10 cellular contexts compared by ENCODE assay signal in the genomic region with DNA sequence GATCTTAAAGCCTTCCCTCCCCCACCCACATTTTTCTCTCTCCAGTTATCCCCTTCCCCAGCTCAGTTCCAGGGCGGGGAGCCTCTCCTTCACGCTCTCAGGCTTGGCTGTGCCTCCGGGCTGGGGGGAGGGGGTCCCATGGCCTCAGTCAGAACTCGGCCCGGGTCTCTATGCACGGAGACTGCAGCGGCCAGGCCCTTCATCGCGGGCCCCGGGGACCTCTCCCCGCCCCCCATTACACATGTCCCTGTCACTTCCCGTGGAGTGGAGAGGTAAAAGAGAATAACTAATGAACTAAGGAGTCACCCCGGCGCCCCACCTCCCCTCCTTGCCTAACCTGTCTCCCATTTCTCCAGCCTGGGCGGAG. TPM values are rescaled to one million over a fixed set of nuclear protein-coding genes. Genes with fewer than 3 reads are reported as not detected.
DNase-seq lines count a peak whose midpoint lies in the region; ATAC-seq and TF ChIP-seq lines count a peak whose summit lies in the region.
"Had no signal": no experiment of that assay in that cellular context is flagged by ENCODE, and none has a peak within 500 bp of the region (broad histone marks: within the 10 kb centered on the region; RNA-seq: fewer than 3 reads in every experiment).

No MANE protein-coding gene starts in this region.

- intact Hi-C loops in Caco-2 (cut with micrococcal nuclease; ENCODE audit: unreplicated experiment), result no loop called here
- intact Hi-C loops in psoas muscle (cut with DNase I), result no loop called here

- peak overlapping the region; percentile 66 for H3K4me3 Mint-ChIP-seq in Caco-2 (ENCODE audit: unreplicated experiment)

- POLR2A ChIA-PET in Caco-2 (lab: Charles Lee), result no interaction called here

- TF ChIP-seq CTCF in Caco-2 (IDR thresholded peaks at IDR 0.05; ENCODE audit: insufficient read depth in 1 of 2, low read depth in 1 of 2, low read length in 1 of 2, severe bottlenecking in 1 of 2, unreplicated experiment in 1 of 2), result no peak
- TF ChIP-seq CTCF in psoas muscle (IDR thresholded peaks at IDR 0.05), result no peak

- no TSS peak for BruUV-seq in Caco-2 (replicated peaks; lab: Mats Ljungman, UMichigan)

- CTCF ChIA-PET in Caco-2 (lab: Charles Lee), result no interaction called here

- H3K4me1 ChIP-seq in Caco-2 (peaks cover 5% of the 10 kb centered on the region; the same call in 1 of the 2 replicates), NT2/D1 (ENCODE audit: insufficient read depth, insufficient read length) (peaks cover 3% of the 10 kb centered on the region), psoas muscle (peaks cover 5% of the 10 kb centered on the region)

- ATAC-seq in psoas muscle (no peak), GM21360 (IDR thresholded peaks at IDR 0.05; ENCODE audit: unreplicated experiment) (no peak)

- H3K4me3 ChIP-seq in Caco-2 (ENCODE audit: low read depth, low read length), result no peak overlapping the region
- peak overlapping the region; percentile 77 for H3K4me3 ChIP-seq in NT2/D1 (ENCODE audit: insufficient read length, low read depth)
- no peak overlapping the region for H3K4me3 ChIP-seq in psoas muscle

- peaks cover 17% of the 10 kb centered on the region for H3K36me3 Mint-ChIP-seq in Caco-2 (ENCODE audit: insufficient read depth, unreplicated experiment)

- H3K27me3 Mint-ChIP-seq in Caco-2 (ENCODE audit: insufficient read depth, unreplicated experiment), result peaks cover 4% of the 10 kb centered on the region

- no peak overlapping the region for H3K27ac Mint-ChIP-seq in Caco-2 (ENCODE audit: unreplicated experiment)

- WGBS in psoas muscle, 3 donors, result 49 to 68% (median 53%) methylated on average over 4 to 15 of the region's 15 CpGs

- peak overlapping the region; percentile 86 for H3K9ac ChIP-seq in NT2/D1 (ENCODE audit: insufficient read length, low read depth)

- no peaks in the 10 kb centered on the region for H3K36me3 ChIP-seq in Caco-2 (ENCODE audit: control insufficient read depth, insufficient read depth, low read length)
- peaks cover 16% of the 10 kb centered on the region for H3K36me3 ChIP-seq in NT2/D1 (ENCODE audit: insufficient read depth, insufficient read length, low read length)
- peaks cover 3 to 12% of the 10 kb centered on the region in 2 donors for H3K36me3 ChIP-seq in psoas muscle (ENCODE audit: insufficient read depth in 1 of 2, low read depth in 1 of 2)

- H3K27ac ChIP-seq in epithelial cell of prostate (peak overlapping the region; percentile 80), psoas muscle (peak overlapping the region; percentile 79)

- H3K9me3 ChIP-seq in Caco-2 (no peaks in the 10 kb centered on the region), NT2/D1 (ENCODE audit: insufficient read depth, low read length) (no peaks in the 10 kb centered on the region), psoas muscle (peaks cover 2% of the 10 kb centered on the region)
- H3K9me3 ChIP-seq: HAP-1 had no signal

- H3K4me1 Mint-ChIP-seq in Caco-2 (ENCODE audit: low read depth, unreplicated experiment), result peaks cover 21% of the 10 kb centered on the region

- H3K9me3 Mint-ChIP-seq in Caco-2 (ENCODE audit: unreplicated experiment), result no peaks in the 10 kb centered on the region

- H3K27me3 ChIP-seq in Caco-2 (replicated peaks; ENCODE audit: control insufficient read depth, insufficient read depth, low read length), result no peaks in the 10 kb centered on the region
- H3K27me3 ChIP-seq in NT2/D1 (ENCODE audit: insufficient read depth, insufficient read length), result no peaks in the 10 kb centered on the region
- no peaks in the 10 kb centered on the region for H3K27me3 ChIP-seq in psoas muscle (ENCODE audit: insufficient read depth in 3 of 3, low read length in 2 of 3)

- no peak for DNase-seq in Caco-2
- DNase-seq in NT2/D1 (ENCODE audit: low read depth, low spot score), result no peak
- no peak for DNase-seq in epithelial cell of prostate (ENCODE audit: low read depth, low spot score)
- DNase-seq in psoas muscle, result no peak
- DNase-seq in hepatic stellate cell (ENCODE audit: low spot score), result no peak
- DNase-seq in NCI-H748 treated with DMSO at 0.1 percent for 48 hours (lab: John Stamatoyannopoulos, UW), result no peak
- no peak for DNase-seq in iPS-NIHi11 (ENCODE audit: low spot score)
- DNase-seq: amniotic stem cell had no signal

RNA-seq across cellular contexts. Expression of a gene that starts 0.8 kb away (rescaled TPM):
- total RNA-seq in Caco-2 (2022), result 8.4 and 10.9 TPM in 2 replicates
- total RNA-seq in psoas muscle, result 10 to 100 TPM; 14.1 to 17.6 (median 16.3) TPM
- 10 to 100 TPM in 2 of 3 donors, 1 to 10 TPM in 1; 7.5 to 23.6 (median 18.1) TPM for polyA plus RNA-seq in psoas muscle

RNA-seq across cellular contexts. Expression of a gene that starts 13.0 kb away (rescaled TPM):
- total RNA-seq in Caco-2 (2022), result 18.3 and 23.3 TPM in 2 replicates
- 1 to 10 TPM in 2 of 4 donors, under 1 TPM in 2; 0.37 to 1.2 (median 0.83) TPM for total RNA-seq in psoas muscle
- polyA plus RNA-seq in psoas muscle, result 1 to 10 TPM in 2 of 3 donors, under 1 TPM in 1; 0.76 to 1.6 (median 1.4) TPM

RNA-seq across cellular contexts. Expression of a gene that starts 15.3 kb away (rescaled TPM):
- total RNA-seq in Caco-2 (2022), result 54.2 and 73.9 TPM in 2 replicates
- total RNA-seq in psoas muscle, result 10 to 100 TPM; 17.8 to 80.7 (median 74.0) TPM
- polyA plus RNA-seq in psoas muscle, result 100 to 1,000 TPM in 2 of 3 donors, 10 to 100 TPM in 1; 76.5 to 320 (median 113) TPM

RNA-seq across cellular contexts. Expression of a gene that starts 24.5 kb away (rescaled TPM):
- total RNA-seq in Caco-2 (2022), result 1.5 and 2.1 TPM in 2 replicates
- 1 to 10 TPM; 2.9 to 3.7 (median 3.5) TPM for total RNA-seq in psoas muscle
- polyA plus RNA-seq in psoas muscle, result 1 to 10 TPM; 5.2 to 8.0 (median 5.3) TPM

RNA-seq across cellular contexts. Expression of a gene that starts 46.1 kb away (rescaled TPM):
- total RNA-seq in Caco-2 (2022), result 0.05 and 0.09 TPM in 2 replicates
- under 1 TPM in 2 of 4 donors, not detected in 2; 0.04 to 0.12 TPM for total RNA-seq in psoas muscle
- under 1 TPM in 2 of 3 donors, not detected in 1; 0.01 TPM for polyA plus RNA-seq in psoas muscle
